In genomic region chr1:173868266-173869107, GRCh38 we compare ENCODE assay signal across 8 cellular contexts. TPM values are rescaled to one million over a fixed set of nuclear protein-coding genes. Genes with fewer than 3 reads are reported as not detected.
A peak's percentile ranks its signal among the peaks of the same experiment; 100 is the strongest.
DNase-seq lines count a peak whose midpoint lies in the region; ATAC-seq lines count a peak whose summit lies in the region.

ZBTB37 (plus strand) TSS chr1:173868380; CDS start chr1:173870226, 1,846 bp downstream.

- H3K4me3 ChIP-seq in iPS-18a (ENCODE audit: low read length) (peak within 1 kb of the TSS; percentile 100), skeletal muscle satellite cell (ENCODE audit: low read length) (peak within 1 kb of the TSS; percentile 85)

- peak; percentile 84 to 91 for DNase-seq in NCI-H2081 (lab: John Stamatoyannopoulos, UW)
- peak; percentile 89 for DNase-seq in T-helper 9 cell
- DNase-seq in astrocyte of the hippocampus (ENCODE audit: low read depth, low spot score): peak; percentile 88
- DNase-seq in A172 (ENCODE audit: low spot score): no peak

- peak; percentile 25 for ATAC-seq in GM18508 (IDR thresholded peaks at IDR 0.05; ENCODE audit: insufficient read depth, unreplicated experiment)
- ATAC-seq in HG03025 (IDR thresholded peaks at IDR 0.05; ENCODE audit: low FRiP score, unreplicated experiment): peak; percentile 50

- H3K27me3 ChIP-seq in iPS-18a (ENCODE audit: control insufficient read depth, insufficient read depth, low read length) (no peaks in the 10 kb centered on the region), skeletal muscle satellite cell (ENCODE audit: control insufficient read depth, insufficient read depth, low read length) (no peaks in the 10 kb centered on the region)

- H3K36me3 ChIP-seq in iPS-18a (ENCODE audit: control insufficient read depth, low read depth, low read length) (peaks cover 52% of the 10 kb centered on the region), skeletal muscle satellite cell (ENCODE audit: insufficient read depth, low read length) (peaks cover 50% of the 10 kb centered on the region)

- H3K9me3 ChIP-seq in iPS-18a (ENCODE audit: control insufficient read depth, low read depth, low read length) (peaks cover 4% of the 10 kb centered on the region), skeletal muscle satellite cell (replicated peaks; ENCODE audit: low read length) (no peaks in the 10 kb centered on the region)

- H3K9ac ChIP-seq in iPS-18a (ENCODE audit: low read length) (peak within 1 kb of the TSS; percentile 99), skeletal muscle satellite cell (ENCODE audit: low read depth, low read length) (peak within 1 kb of the TSS; percentile 87)

- H3K27ac ChIP-seq in iPS-18a (ENCODE audit: low read length): peak within 1 kb of the TSS; percentile 94

- peaks cover 15% of the 10 kb centered on the region for H3K4me1 ChIP-seq in iPS-18a (ENCODE audit: control insufficient read depth, low read depth, low read length)
- H3K4me1 ChIP-seq in skeletal muscle satellite cell (ENCODE audit: control insufficient read depth, insufficient read depth, low read length): peaks cover 28% of the 10 kb centered on the region

- peak within 1 kb of the TSS; percentile 99 for H3K4me2 ChIP-seq in skeletal muscle satellite cell (ENCODE audit: low read length)

RNA-seq across cellular contexts. Expression of gene ZBTB37, which starts in this region (rescaled TPM):
- 4.8 and 5.0 TPM in 2 replicates for total RNA-seq in skeletal muscle satellite cell (2012; rRNA removed)
- 5.6 and 7.5 TPM in 2 replicates for total RNA-seq in A172 (2014; rRNA removed; shearing (Covaris generic))
